Comparison of ENCODE assay signal across 22 cellular contexts in genomic region chr16:86808863-86809444, GRCh38.
A peak's percentile ranks its signal among the peaks of the same experiment; 100 is the strongest.
DNase-seq lines count a peak whose midpoint lies in the region; ATAC-seq and TF ChIP-seq lines count a peak whose summit lies in the region.
"Had no signal": no experiment of that assay in that cellular context is flagged by ENCODE, and none has a peak within 500 bp of the region (broad histone marks: within the 10 kb centered on the region; RNA-seq: fewer than 3 reads in every experiment).

No MANE protein-coding gene starts in this region.

- H2BK120ac ChIP-seq in mesenchymal stem cell (ENCODE audit: low read depth, low read length): no peak overlapping the region

- H3K27ac Mint-ChIP-seq in stimulated activated effector memory CD8-positive, alpha-beta T cell treated with anti-CD3 and anti-CD28 coated beads, Interleukin-12 subunit alpha, Interleukin-12 subunit beta, amount 100 ng/mL, for 72 hours: no peak overlapping the region
- H3K27ac Mint-ChIP-seq: B cell; CD8-positive, alpha-beta T cell; T-cell had no signal

- ATAC-seq in stimulated activated effector memory CD8-positive, alpha-beta T cell treated with anti-CD3 and anti-CD28 coated beads, Interleukin-12 subunit alpha, Interleukin-12 subunit beta, amount 100 ng/mL, for 72 hours: no peak
- ATAC-seq: CD8-positive, alpha-beta T cell; T-cell had no signal

- H4K8ac ChIP-seq in mesenchymal stem cell (ENCODE audit: low read length): no peak overlapping the region

- CTCF ChIA-PET in HEK293 (lab: Yijun Ruan, JAX): interaction anchor here (0.6 to 1.0 kb wide), 4 partner anchors 25 to 245 kb away, joined by 3 to 5 read pairs (median 4); no protein-coding TSS in a partner anchor
- CTCF ChIA-PET in RWPE1 (lab: Yijun Ruan, JAX): no interaction called here

- H3K14ac ChIP-seq in mesenchymal stem cell (ENCODE audit: low read length in 2 of 2): no peak overlapping the region

- DNase-seq in RWPE1 (ENCODE audit: low spot score) (no peak), mesenchymal stem cell (no peak), NCI-H1436 (lab: John Stamatoyannopoulos, UW) (no peak), activated gamma-delta T cell treated with Interleukin-2 at 50 U/mL for 16 hours (no peak), NCI-H1930 (lab: John Stamatoyannopoulos, UW) (no peak)
- DNase-seq in stimulated activated effector memory CD8-positive, alpha-beta T cell treated with anti-CD3 and anti-CD28 coated beads, Interleukin-12 subunit alpha, Interleukin-12 subunit beta, amount 100 ng/mL, for 72 hours (ENCODE audit: low spot score in 2 of 2): no peak
- DNase-seq: Caco-2; CD8-positive, alpha-beta T cell; GDM1; Karpas-422; MV-4-11; NCI-H1105 treated with DMSO at 0.1 percent for 48 hours; NCI-H2081; NCI-H2171; NCI-H510A; NCI-H69; Peyer's patch; T-cell had no signal

- H3K36me3 ChIP-seq in HEK293 (ENCODE audit: control insufficient read depth in 2 of 2, insufficient read depth in 1 of 2, low read length in 2 of 2) (no peaks in the 10 kb centered on the region), mesenchymal stem cell (ENCODE audit: control insufficient read depth in 1 of 2, insufficient read depth in 2 of 2, low read depth in 1 of 2, low read length in 2 of 2) (no peaks in the 10 kb centered on the region), skeletal muscle satellite cell (ENCODE audit: insufficient read depth, low read length) (no peaks in the 10 kb centered on the region)
- H3K36me3 ChIP-seq: Peyer's patch had no signal

- no peak overlapping the region for H3K9ac ChIP-seq in mesenchymal stem cell (ENCODE audit: low read length)
- peak overlapping the region; percentile 25 for H3K9ac ChIP-seq in skeletal muscle satellite cell (ENCODE audit: low read depth, low read length)

- no peak overlapping the region for H3K23ac ChIP-seq in mesenchymal stem cell (ENCODE audit: low read length in 2 of 2)

- peak overlapping the region; percentile 26 for H2AK5ac ChIP-seq in mesenchymal stem cell (ENCODE audit: low read length, severe bottlenecking)

- peak overlapping the region; percentile 71 for H2BK5ac ChIP-seq in mesenchymal stem cell (ENCODE audit: low read depth, low read length, poor library complexity, severe bottlenecking)

- H3K27me3 ChIP-seq in mesenchymal stem cell (ENCODE audit: control insufficient read depth in 1 of 2, insufficient read depth in 1 of 2, low read length in 2 of 2) (peaks cover 0 to 93% of the 10 kb centered on the region in 2 experiments), skeletal muscle satellite cell (ENCODE audit: control insufficient read depth, insufficient read depth, low read length) (peaks cover 3% of the 10 kb centered on the region)
- H3K27me3 ChIP-seq: Peyer's patch had no signal

- no peak overlapping the region for H2BK12ac ChIP-seq in mesenchymal stem cell (ENCODE audit: low read length in 2 of 2)

- H4K91ac ChIP-seq in mesenchymal stem cell (ENCODE audit: low read length): no peak overlapping the region

- H3K18ac ChIP-seq in mesenchymal stem cell (ENCODE audit: low read depth in 1 of 2, low read length in 2 of 2): no peak overlapping the region

- H3K9me3 Mint-ChIP-seq in stimulated activated effector memory CD8-positive, alpha-beta T cell treated with anti-CD3 and anti-CD28 coated beads, Interleukin-12 subunit alpha, Interleukin-12 subunit beta, amount 100 ng/mL, for 72 hours: no peaks in the 10 kb centered on the region
- H3K9me3 Mint-ChIP-seq: CD8-positive, alpha-beta T cell; T-cell had no signal

- H3K4me1 ChIP-seq in HEK293 (ENCODE audit: control insufficient read depth, insufficient read depth, low read length) (peaks cover 5% of the 10 kb centered on the region; the same call in 1 of the 2 replicates), mesenchymal stem cell (ENCODE audit: control insufficient read depth, insufficient read depth, low read depth, low read length) (peaks cover 22% of the 10 kb centered on the region), skeletal muscle satellite cell (ENCODE audit: control insufficient read depth, insufficient read depth, low read length) (peaks cover 13% of the 10 kb centered on the region)
- H3K4me1 ChIP-seq: Caco-2, Peyer's patch had no signal

- no peaks in the 10 kb centered on the region for H3K4me1 Mint-ChIP-seq in stimulated activated effector memory CD8-positive, alpha-beta T cell treated with anti-CD3 and anti-CD28 coated beads, Interleukin-12 subunit alpha, Interleukin-12 subunit beta, amount 100 ng/mL, for 72 hours
- H3K4me1 Mint-ChIP-seq: B cell, T-cell had no signal

- WGBS in mesenchymal stem cell: 85% methylated on average over 18 of the region's 18 CpGs

- peak overlapping the region; percentile 40 for H3K4me2 ChIP-seq in mesenchymal stem cell (ENCODE audit: low read length, poor library complexity, severe bottlenecking)
- H3K4me2 ChIP-seq in skeletal muscle satellite cell (ENCODE audit: low read length): peak overlapping the region; percentile 14

- no peak overlapping the region for H3K4me3 ChIP-seq in HEK293 (ENCODE audit: low read depth, low read length)
- no peak overlapping the region for H3K4me3 ChIP-seq in mesenchymal stem cell (ENCODE audit: insufficient read depth in 1 of 2, low read depth in 1 of 2, low read length in 2 of 2)
- no peak overlapping the region for H3K4me3 ChIP-seq in skeletal muscle satellite cell (ENCODE audit: low read length)
- H3K4me3 ChIP-seq: Peyer's patch had no signal

- TF ChIP-seq CTCF in HEK293 (tag by site-specific recombination; IDR thresholded peaks at IDR 0.05) (no peak), RWPE1 (conservative IDR thresholded peaks at IDR 0.05; ENCODE audit: low read depth) (no peak)

- H3K9me3 ChIP-seq in HEK293 (ENCODE audit: control insufficient read depth, insufficient read depth, low read depth, low read length): no peaks in the 10 kb centered on the region
- no peaks in the 10 kb centered on the region for H3K9me3 ChIP-seq in mesenchymal stem cell (ENCODE audit: control insufficient read depth, low read length)
- no peaks in the 10 kb centered on the region for H3K9me3 ChIP-seq in skeletal muscle satellite cell (replicated peaks; ENCODE audit: low read length)
- H3K9me3 ChIP-seq: Caco-2, Peyer's patch had no signal

- H2AFZ ChIP-seq in mesenchymal stem cell (ENCODE audit: low read depth, low read length): no peak overlapping the region

- peaks cover 4% of the 10 kb centered on the region for H3K79me1 ChIP-seq in mesenchymal stem cell (replicated peaks; ENCODE audit: low read length, poor library complexity, severe bottlenecking)

- no peak overlapping the region for H3K4ac ChIP-seq in mesenchymal stem cell (ENCODE audit: low read depth in 1 of 2, low read length in 2 of 2)

- POLR2A ChIA-PET in HEK293 (lab: Yijun Ruan, JAX) (no interaction called here), RWPE1 (lab: Yijun Ruan, JAX; ENCODE audit: low non-redundant PET) (no interaction called here)

- H3K27ac ChIP-seq in HEK293 (ENCODE audit: extremely low read depth, low read depth, low read length) (no peak overlapping the region), RWPE1 (peak overlapping the region; percentile 12; the same call in 1 of the 2 replicates), mesenchymal stem cell (ENCODE audit: low read length, poor library complexity, severe bottlenecking) (peak overlapping the region; percentile 83)
- H3K27ac ChIP-seq: C4-2B, Peyer's patch had no signal

- H2BK15ac ChIP-seq in mesenchymal stem cell (ENCODE audit: low read depth, poor library complexity, severe bottlenecking): no peak overlapping the region

- H3K36me3 Mint-ChIP-seq in stimulated activated effector memory CD8-positive, alpha-beta T cell treated with anti-CD3 and anti-CD28 coated beads, Interleukin-12 subunit alpha, Interleukin-12 subunit beta, amount 100 ng/mL, for 72 hours: no peaks in the 10 kb centered on the region
- H3K36me3 Mint-ChIP-seq: CD8-positive, alpha-beta T cell; T-cell had no signal

- H3K4me3 Mint-ChIP-seq in stimulated activated effector memory CD8-positive, alpha-beta T cell treated with anti-CD3 and anti-CD28 coated beads, Interleukin-12 subunit alpha, Interleukin-12 subunit beta, amount 100 ng/mL, for 72 hours: no peak overlapping the region
- H3K4me3 Mint-ChIP-seq: B cell; CD8-positive, alpha-beta T cell; T-cell had no signal

TF ChIP-seq in HEK293, 187 proteins besides CTCF, POLR2A, EP300 and RAD21:
- TF ChIP-seq ZNF701 (tag by site-specific recombination; IDR thresholded peaks at IDR 0.05) (no peak), ZNF426 (tag by site-specific recombination; IDR thresholded peaks at IDR 0.05) (no peak), ZNF792 (tag by site-specific recombination; IDR thresholded peaks at IDR 0.05) (no peak), ZNF544 (tag by site-specific recombination; IDR thresholded peaks at IDR 0.05) (no peak), ZIC2 (tag by site-specific recombination; IDR thresholded peaks at IDR 0.05) (peak; percentile 91)
